ENCODE assay signal across 1 cellular context in the genomic region with DNA sequence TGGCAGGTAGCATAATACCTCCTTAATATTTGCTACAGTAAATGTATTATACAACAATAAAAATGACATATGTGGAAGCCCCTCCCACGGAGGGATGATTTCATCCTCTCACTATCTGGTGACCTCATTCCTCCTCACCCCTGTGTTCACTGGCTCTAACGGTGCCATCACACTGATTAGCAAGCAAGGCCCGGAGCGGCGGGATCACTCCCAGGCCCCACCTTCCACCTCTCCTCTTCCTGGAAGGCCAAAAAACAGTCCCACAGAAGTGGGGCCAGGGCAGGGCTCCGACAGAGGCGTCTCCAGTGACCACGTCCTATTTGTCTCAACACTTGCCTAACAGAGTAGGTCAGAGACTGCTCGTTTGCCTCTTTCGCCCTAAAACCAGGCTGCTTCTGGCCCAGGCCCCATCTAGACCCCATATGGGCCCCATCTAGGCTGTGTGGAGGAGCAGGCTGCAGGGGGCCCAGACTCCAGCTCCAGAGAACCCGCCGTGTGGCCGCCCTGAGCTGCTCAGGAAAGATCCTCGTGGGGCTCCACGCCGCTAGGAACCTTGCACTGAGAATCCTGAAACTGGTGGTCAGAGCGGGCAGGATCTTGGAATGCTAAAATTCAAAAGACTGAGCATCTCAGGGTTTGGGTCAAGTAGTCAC.
A peak's percentile ranks its signal among the peaks of the same experiment; 100 is the strongest.
TF ChIP-seq lines count a peak whose summit lies in the region.

No MANE protein-coding gene starts in this region.

TF ChIP-seq in HEK293, 187 proteins besides CTCF, POLR2A, EP300 and RAD21 (continued from another document and continues in another):
- TF ChIP-seq, protein P1, sequence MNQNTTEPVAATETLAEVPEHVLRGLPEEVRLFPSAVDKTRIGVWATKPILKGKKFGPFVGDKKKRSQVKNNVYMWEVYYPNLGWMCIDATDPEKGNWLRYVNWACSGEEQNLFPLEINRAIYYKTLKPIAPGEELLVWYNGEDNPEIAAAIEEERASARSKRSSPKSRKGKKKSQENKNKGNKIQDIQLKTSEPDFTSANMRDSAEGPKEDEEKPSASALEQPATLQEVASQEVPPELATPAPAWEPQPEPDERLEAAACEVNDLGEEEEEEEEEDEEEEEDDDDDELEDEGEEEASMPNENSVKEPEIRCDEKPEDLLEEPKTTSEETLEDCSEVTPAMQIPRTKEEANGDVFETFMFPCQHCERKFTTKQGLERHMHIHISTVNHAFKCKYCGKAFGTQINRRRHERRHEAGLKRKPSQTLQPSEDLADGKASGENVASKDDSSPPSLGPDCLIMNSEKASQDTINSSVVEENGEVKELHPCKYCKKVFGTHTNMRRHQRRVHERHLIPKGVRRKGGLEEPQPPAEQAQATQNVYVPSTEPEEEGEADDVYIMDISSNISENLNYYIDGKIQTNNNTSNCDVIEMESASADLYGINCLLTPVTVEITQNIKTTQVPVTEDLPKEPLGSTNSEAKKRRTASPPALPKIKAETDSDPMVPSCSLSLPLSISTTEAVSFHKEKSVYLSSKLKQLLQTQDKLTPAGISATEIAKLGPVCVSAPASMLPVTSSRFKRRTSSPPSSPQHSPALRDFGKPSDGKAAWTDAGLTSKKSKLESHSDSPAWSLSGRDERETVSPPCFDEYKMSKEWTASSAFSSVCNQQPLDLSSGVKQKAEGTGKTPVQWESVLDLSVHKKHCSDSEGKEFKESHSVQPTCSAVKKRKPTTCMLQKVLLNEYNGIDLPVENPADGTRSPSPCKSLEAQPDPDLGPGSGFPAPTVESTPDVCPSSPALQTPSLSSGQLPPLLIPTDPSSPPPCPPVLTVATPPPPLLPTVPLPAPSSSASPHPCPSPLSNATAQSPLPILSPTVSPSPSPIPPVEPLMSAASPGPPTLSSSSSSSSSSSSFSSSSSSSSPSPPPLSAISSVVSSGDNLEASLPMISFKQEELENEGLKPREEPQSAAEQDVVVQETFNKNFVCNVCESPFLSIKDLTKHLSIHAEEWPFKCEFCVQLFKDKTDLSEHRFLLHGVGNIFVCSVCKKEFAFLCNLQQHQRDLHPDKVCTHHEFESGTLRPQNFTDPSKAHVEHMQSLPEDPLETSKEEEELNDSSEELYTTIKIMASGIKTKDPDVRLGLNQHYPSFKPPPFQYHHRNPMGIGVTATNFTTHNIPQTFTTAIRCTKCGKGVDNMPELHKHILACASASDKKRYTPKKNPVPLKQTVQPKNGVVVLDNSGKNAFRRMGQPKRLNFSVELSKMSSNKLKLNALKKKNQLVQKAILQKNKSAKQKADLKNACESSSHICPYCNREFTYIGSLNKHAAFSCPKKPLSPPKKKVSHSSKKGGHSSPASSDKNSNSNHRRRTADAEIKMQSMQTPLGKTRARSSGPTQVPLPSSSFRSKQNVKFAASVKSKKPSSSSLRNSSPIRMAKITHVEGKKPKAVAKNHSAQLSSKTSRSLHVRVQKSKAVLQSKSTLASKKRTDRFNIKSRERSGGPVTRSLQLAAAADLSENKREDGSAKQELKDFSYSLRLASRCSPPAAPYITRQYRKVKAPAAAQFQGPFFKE (tag by site-specific recombination; IDR thresholded peaks at IDR 0.05; ENCODE audit: borderline replicate concordance): no peak
- no peak for TF ChIP-seq BCL11B (tag by site-specific recombination; IDR thresholded peaks at IDR 0.05; ENCODE audit: low read depth)
- peak; percentile 50; the same call in 1 of the 2 replicates for TF ChIP-seq ZFP37 (tag by site-specific recombination; IDR thresholded peaks at IDR 0.05)
- TF ChIP-seq ZNF426 (tag by site-specific recombination; IDR thresholded peaks at IDR 0.05): no peak
- TF ChIP-seq, protein P2, sequence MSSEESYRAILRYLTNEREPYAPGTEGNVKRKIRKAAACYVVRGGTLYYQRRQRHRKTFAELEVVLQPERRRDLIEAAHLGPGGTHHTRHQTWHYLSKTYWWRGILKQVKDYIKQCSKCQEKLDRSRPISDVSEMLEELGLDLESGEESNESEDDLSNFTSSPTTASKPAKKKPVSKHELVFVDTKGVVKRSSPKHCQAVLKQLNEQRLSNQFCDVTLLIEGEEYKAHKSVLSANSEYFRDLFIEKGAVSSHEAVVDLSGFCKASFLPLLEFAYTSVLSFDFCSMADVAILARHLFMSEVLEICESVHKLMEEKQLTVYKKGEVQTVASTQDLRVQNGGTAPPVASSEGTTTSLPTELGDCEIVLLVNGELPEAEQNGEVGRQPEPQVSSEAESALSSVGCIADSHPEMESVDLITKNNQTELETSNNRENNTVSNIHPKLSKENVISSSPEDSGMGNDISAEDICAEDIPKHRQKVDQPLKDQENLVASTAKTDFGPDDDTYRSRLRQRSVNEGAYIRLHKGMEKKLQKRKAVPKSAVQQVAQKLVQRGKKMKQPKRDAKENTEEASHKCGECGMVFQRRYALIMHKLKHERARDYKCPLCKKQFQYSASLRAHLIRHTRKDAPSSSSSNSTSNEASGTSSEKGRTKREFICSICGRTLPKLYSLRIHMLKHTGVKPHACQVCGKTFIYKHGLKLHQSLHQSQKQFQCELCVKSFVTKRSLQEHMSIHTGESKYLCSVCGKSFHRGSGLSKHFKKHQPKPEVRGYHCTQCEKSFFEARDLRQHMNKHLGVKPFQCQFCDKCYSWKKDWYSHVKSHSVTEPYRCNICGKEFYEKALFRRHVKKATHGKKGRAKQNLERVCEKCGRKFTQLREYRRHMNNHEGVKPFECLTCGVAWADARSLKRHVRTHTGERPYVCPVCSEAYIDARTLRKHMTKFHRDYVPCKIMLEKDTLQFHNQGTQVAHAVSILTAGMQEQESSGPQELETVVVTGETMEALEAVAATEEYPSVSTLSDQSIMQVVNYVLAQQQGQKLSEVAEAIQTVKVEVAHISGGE (tag by site-specific recombination; conservative IDR thresholded peaks at IDR 0.05; ENCODE audit: low read depth): no peak
- TF ChIP-seq GLI4 (tag by site-specific recombination; IDR thresholded peaks at IDR 0.05): no peak
- TF ChIP-seq, protein P3, sequence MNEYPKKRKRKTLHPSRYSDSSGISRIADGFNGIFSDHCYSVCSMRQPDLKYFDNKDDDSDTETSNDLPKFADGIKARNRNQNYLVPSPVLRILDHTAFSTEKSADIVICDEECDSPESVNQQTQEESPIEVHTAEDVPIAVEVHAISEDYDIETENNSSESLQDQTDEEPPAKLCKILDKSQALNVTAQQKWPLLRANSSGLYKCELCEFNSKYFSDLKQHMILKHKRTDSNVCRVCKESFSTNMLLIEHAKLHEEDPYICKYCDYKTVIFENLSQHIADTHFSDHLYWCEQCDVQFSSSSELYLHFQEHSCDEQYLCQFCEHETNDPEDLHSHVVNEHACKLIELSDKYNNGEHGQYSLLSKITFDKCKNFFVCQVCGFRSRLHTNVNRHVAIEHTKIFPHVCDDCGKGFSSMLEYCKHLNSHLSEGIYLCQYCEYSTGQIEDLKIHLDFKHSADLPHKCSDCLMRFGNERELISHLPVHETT (tag by site-specific recombination; IDR thresholded peaks at IDR 0.05): no peak; the same call in 1 of the 2 replicates
- no peak for TF ChIP-seq PRDM1 (tag by site-specific recombination; IDR thresholded peaks at IDR 0.05)
- no peak for TF ChIP-seq ZBTB7A (tag by site-specific recombination; IDR thresholded peaks at IDR 0.05; ENCODE audit: low read depth)
- TF ChIP-seq ZNF248 (tag by site-specific recombination; IDR thresholded peaks at IDR 0.05): no peak
- no peak for TF ChIP-seq ZNF610 (tag by site-specific recombination; IDR thresholded peaks at IDR 0.05; ENCODE audit: borderline replicate concordance)
- TF ChIP-seq ZIC2 (tag by site-specific recombination; IDR thresholded peaks at IDR 0.05): peak; percentile 68
- TF ChIP-seq ZNF121 (tag by site-specific recombination; IDR thresholded peaks at IDR 0.05): no peak
- TF ChIP-seq ZNF239 (tag by site-specific recombination; IDR thresholded peaks at IDR 0.05): no peak
- TF ChIP-seq ZNF10 (tag by site-specific recombination; IDR thresholded peaks at IDR 0.05): peak; percentile 54; the same call in 1 of the 2 replicates
- no peak for TF ChIP-seq ZNF510 (tag by site-specific recombination; IDR thresholded peaks at IDR 0.05; ENCODE audit: insufficient replicate concordance)
- no peak for TF ChIP-seq ZFP41 (tag by site-specific recombination; IDR thresholded peaks at IDR 0.05; ENCODE audit: borderline replicate concordance)
- TF ChIP-seq ZNF785 (tag by site-specific recombination; IDR thresholded peaks at IDR 0.05): no peak
- TF ChIP-seq ZNF184 (tag by site-specific recombination; IDR thresholded peaks at IDR 0.05): peak; percentile 66; the same call in 1 of the 2 replicates
- no peak for TF ChIP-seq ZNF670 (tag by site-specific recombination; IDR thresholded peaks at IDR 0.05; ENCODE audit: low read depth)
- TF ChIP-seq ZNF2 (tag by site-specific recombination; IDR thresholded peaks at IDR 0.05): no peak
- TF ChIP-seq ZNF324 (tag by site-specific recombination; IDR thresholded peaks at IDR 0.05): 0 out of 2 replicates have a peak, but pooled peaks have one; percentile 29
- TF ChIP-seq, protein P4, sequence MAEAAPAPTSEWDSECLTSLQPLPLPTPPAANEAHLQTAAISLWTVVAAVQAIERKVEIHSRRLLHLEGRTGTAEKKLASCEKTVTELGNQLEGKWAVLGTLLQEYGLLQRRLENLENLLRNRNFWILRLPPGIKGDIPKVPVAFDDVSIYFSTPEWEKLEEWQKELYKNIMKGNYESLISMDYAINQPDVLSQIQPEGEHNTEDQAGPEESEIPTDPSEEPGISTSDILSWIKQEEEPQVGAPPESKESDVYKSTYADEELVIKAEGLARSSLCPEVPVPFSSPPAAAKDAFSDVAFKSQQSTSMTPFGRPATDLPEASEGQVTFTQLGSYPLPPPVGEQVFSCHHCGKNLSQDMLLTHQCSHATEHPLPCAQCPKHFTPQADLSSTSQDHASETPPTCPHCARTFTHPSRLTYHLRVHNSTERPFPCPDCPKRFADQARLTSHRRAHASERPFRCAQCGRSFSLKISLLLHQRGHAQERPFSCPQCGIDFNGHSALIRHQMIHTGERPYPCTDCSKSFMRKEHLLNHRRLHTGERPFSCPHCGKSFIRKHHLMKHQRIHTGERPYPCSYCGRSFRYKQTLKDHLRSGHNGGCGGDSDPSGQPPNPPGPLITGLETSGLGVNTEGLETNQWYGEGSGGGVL (tag by site-specific recombination; IDR thresholded peaks at IDR 0.05): no peak; the same call in 1 of the 2 replicates
- TF ChIP-seq ZNF501 (tag by site-specific recombination; IDR thresholded peaks at IDR 0.05): no peak
- no peak for TF ChIP-seq ZNF404 (tag by site-specific recombination; IDR thresholded peaks at IDR 0.05)
- no peak for TF ChIP-seq ZNF548 (tag by site-specific recombination; IDR thresholded peaks at IDR 0.05)
- TF ChIP-seq ZNF768 (tag by site-specific recombination; IDR thresholded peaks at IDR 0.05): no peak
- no peak for TF ChIP-seq ZFP3 (tag by site-specific recombination; IDR thresholded peaks at IDR 0.05; ENCODE audit: low read depth)
- no peak for TF ChIP-seq KLF16 (tag by site-specific recombination; IDR thresholded peaks at IDR 0.05)
- no peak for TF ChIP-seq ZNF169 (tag by site-specific recombination; IDR thresholded peaks at IDR 0.05)
- TF ChIP-seq, protein P5, sequence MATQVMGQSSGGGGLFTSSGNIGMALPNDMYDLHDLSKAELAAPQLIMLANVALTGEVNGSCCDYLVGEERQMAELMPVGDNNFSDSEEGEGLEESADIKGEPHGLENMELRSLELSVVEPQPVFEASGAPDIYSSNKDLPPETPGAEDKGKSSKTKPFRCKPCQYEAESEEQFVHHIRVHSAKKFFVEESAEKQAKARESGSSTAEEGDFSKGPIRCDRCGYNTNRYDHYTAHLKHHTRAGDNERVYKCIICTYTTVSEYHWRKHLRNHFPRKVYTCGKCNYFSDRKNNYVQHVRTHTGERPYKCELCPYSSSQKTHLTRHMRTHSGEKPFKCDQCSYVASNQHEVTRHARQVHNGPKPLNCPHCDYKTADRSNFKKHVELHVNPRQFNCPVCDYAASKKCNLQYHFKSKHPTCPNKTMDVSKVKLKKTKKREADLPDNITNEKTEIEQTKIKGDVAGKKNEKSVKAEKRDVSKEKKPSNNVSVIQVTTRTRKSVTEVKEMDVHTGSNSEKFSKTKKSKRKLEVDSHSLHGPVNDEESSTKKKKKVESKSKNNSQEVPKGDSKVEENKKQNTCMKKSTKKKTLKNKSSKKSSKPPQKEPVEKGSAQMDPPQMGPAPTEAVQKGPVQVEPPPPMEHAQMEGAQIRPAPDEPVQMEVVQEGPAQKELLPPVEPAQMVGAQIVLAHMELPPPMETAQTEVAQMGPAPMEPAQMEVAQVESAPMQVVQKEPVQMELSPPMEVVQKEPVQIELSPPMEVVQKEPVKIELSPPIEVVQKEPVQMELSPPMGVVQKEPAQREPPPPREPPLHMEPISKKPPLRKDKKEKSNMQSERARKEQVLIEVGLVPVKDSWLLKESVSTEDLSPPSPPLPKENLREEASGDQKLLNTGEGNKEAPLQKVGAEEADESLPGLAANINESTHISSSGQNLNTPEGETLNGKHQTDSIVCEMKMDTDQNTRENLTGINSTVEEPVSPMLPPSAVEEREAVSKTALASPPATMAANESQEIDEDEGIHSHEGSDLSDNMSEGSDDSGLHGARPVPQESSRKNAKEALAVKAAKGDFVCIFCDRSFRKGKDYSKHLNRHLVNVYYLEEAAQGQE (tag by site-specific recombination; IDR thresholded peaks at IDR 0.05): no peak
- TF ChIP-seq ZNF560 (tag by site-specific recombination; IDR thresholded peaks at IDR 0.05; ENCODE audit: borderline replicate concordance): no peak
- TF ChIP-seq ZNF837 (tag by site-specific recombination; IDR thresholded peaks at IDR 0.05): no peak
- TF ChIP-seq, protein P6, sequence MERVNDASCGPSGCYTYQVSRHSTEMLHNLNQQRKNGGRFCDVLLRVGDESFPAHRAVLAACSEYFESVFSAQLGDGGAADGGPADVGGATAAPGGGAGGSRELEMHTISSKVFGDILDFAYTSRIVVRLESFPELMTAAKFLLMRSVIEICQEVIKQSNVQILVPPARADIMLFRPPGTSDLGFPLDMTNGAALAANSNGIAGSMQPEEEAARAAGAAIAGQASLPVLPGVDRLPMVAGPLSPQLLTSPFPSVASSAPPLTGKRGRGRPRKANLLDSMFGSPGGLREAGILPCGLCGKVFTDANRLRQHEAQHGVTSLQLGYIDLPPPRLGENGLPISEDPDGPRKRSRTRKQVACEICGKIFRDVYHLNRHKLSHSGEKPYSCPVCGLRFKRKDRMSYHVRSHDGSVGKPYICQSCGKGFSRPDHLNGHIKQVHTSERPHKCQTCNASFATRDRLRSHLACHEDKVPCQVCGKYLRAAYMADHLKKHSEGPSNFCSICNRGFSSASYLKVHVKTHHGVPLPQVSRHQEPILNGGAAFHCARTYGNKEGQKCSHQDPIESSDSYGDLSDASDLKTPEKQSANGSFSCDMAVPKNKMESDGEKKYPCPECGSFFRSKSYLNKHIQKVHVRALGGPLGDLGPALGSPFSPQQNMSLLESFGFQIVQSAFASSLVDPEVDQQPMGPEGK (tag by site-specific recombination; IDR thresholded peaks at IDR 0.05): peak; percentile 71
- TF ChIP-seq, protein P7, sequence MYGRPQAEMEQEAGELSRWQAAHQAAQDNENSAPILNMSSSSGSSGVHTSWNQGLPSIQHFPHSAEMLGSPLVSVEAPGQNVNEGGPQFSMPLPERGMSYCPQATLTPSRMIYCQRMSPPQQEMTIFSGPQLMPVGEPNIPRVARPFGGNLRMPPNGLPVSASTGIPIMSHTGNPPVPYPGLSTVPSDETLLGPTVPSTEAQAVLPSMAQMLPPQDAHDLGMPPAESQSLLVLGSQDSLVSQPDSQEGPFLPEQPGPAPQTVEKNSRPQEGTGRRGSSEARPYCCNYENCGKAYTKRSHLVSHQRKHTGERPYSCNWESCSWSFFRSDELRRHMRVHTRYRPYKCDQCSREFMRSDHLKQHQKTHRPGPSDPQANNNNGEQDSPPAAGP (tag by site-specific recombination; IDR thresholded peaks at IDR 0.05): peak; percentile 91; the same call in 1 of the 2 replicates
- TF ChIP-seq ZNF629 (tag by site-specific recombination; IDR thresholded peaks at IDR 0.05): peak; percentile 96
- TF ChIP-seq ZFP69B (tag by site-specific recombination; IDR thresholded peaks at IDR 0.05): peak; percentile 92
